Comparison of ENCODE assay signal across 1 cellular context in genomic region chr5:111043712-111044506, GRCh38.
TF ChIP-seq lines count a peak whose summit lies in the region.

No MANE protein-coding gene starts in this region.

TF ChIP-seq in WTC11, 78 proteins besides CTCF, POLR2A, EP300 and RAD21 (continued from another document):
- TF ChIP-seq HMGA2 (CRISPR knock-in tag; IDR thresholded peaks at IDR 0.05) (no peak), OVOL2 (CRISPR knock-in tag; IDR thresholded peaks at IDR 0.05; ENCODE audit: borderline replicate concordance) (no peak), ZNF219 (CRISPR knock-in tag; IDR thresholded peaks at IDR 0.05; ENCODE audit: borderline replicate concordance) (no peak), ZNF121 (CRISPR knock-in tag; IDR thresholded peaks at IDR 0.05) (no peak), CDX4 (CRISPR knock-in tag; IDR thresholded peaks at IDR 0.05; ENCODE audit: borderline replicate concordance) (no peak)
